Comparison of ENCODE assay signal across 2 cellular contexts in genomic region chr10:30435068-30435422, GRCh38.
TF ChIP-seq lines count a peak whose summit lies in the region.

No MANE protein-coding gene starts in this region.

TF ChIP-seq in HEK293, 187 proteins besides CTCF, POLR2A, EP300 and RAD21 (continued from another document):
- TF ChIP-seq ZSCAN4 (tag by site-specific recombination; IDR thresholded peaks at IDR 0.05) (no peak), BCL11A (tag by site-specific recombination; IDR thresholded peaks at IDR 0.05; ENCODE audit: low read depth) (no peak), ZBTB17 (tag by site-specific recombination; IDR thresholded peaks at IDR 0.05) (0 out of 2 replicates have a peak, but pooled peaks have one; percentile 51), ZNF426 (tag by site-specific recombination; IDR thresholded peaks at IDR 0.05) (no peak), ZNF677 (tag by site-specific recombination; IDR thresholded peaks at IDR 0.05) (no peak)

TF ChIP-seq in WTC11, 78 proteins besides CTCF, POLR2A, EP300 and RAD21 (continued from another document):
- no peak for TF ChIP-seq IRF1 (CRISPR knock-in tag; IDR thresholded peaks at IDR 0.05)
- TF ChIP-seq CREM (CRISPR knock-in tag; IDR thresholded peaks at IDR 0.05) = no peak
- no peak for TF ChIP-seq PRRX2 (CRISPR knock-in tag; IDR thresholded peaks at IDR 0.05)
